Comparison of ENCODE assay signal across 34 cellular contexts in the genomic region with DNA sequence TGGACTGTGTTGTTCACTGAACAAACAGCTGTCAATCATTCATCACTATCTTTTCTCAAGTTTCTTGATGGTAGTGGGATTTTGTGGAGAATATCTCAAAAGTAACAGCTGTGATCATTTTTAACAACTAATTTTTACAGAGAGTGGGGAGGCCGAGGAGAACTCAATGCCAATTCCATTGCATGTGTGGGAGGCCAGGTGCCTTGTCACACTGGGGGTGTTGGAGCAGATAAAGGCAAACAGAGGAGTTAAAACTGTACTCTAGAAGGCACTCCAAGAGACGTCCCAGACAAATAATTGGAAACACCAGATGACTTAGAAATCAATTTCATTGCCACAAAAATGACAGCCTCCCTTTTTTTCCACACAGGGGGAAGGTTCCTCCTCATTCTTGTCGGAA.
"Had no signal": no experiment of that assay in that cellular context is flagged by ENCODE, and none has a peak within 500 bp of the region (broad histone marks: within the 10 kb centered on the region; RNA-seq: fewer than 3 reads in every experiment).

No MANE protein-coding gene starts in this region.

- H3K9me3 ChIP-seq: MG63 had no signal

- DNase-seq: Karpas-422, Kasumi-1, MG63, MM.1S, MV-4-11, NCI-H1048, NCI-H1092, NCI-H1092 treated with DMSO at 0.1 percent for 48 hours, NCI-H1105, NCI-H1105 treated with DMSO at 0.1 percent for 48 hours, NCI-H1417, NCI-H1417 treated with DMSO at 0.1 percent for 48 hours, NCI-H1436, NCI-H1436 treated with DMSO at 0.1 percent for 48 hours, NCI-H146, NCI-H1694, NCI-H1694 treated with DMSO at 0.1 percent for 48 hours, NCI-H187, NCI-H187 treated with DMSO at 0.1 percent for 48 hours, NCI-H1930, NCI-H2029, NCI-H2029 treated with DMSO at 0.1 percent for 48 hours, NCI-H2081, NCI-H2081 treated with DMSO at 0.1 percent for 48 hours, NCI-H2107, NCI-H2171, NCI-H2171 treated with DMSO at 0.1 percent for 48 hours, NCI-H2227 treated with DMSO at 0.1 percent for 48 hours, NCI-H226, NCI-H345, NCI-H446, NCI-H446 treated with DMSO at 0.1 percent for 48 hours, NCI-H510A, NCI-H510A treated with DMSO at 0.1 percent for 48 hours had no signal

- H3K36me3 ChIP-seq: MG63 had no signal

- H3K27me3 ChIP-seq: MG63 had no signal

- H3K4me3 ChIP-seq: MG63 had no signal
